ENCODE assay signal across 1 cellular context in the genomic region with DNA sequence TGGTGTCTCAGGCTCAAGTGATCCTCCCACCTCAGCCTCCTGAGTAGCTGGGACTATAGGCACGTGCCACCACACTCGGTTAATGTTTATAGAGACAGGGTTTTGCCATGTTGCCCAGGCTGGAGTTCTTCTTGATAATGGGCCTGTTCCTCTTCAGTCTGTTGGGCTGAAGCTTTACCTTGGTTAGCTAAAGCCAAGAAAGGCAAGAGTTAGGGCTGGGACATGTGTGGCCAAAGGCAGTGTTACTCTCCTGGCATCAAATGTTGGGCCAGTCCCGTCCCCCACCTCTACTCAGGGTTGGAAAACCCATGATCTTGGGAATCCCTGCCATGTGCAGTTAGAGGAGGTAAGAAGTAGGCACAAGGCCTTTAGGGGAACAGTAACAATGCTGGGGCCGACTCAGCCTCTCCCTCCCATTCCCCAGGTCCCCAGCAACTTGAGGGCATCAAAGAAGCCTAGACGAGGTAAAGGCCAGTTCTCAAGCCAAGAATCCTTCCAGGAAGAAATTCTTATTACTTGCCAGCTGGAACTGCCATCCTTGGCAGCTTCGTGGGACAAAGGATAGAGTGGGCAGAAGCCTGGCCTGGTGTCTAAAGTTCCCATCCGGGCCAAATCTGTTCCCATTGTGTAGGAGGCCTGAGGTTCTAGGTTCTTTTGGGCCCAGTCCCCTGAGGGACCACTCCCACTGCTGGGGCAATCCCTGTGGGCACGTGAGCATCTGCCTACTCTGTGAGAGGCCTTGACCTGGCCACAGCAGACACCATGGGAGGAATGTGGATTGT.
TF ChIP-seq lines count a peak whose summit lies in the region.

No MANE protein-coding gene starts in this region.

TF ChIP-seq in K562, 482 proteins besides CTCF, POLR2A, EP300 and RAD21 (continued from another document and continues in another):
- peak; percentile 83; the same call in 1 of the 2 replicates for TF ChIP-seq DLX4 (CRISPR knock-in tag; IDR thresholded peaks at IDR 0.05)
- TF ChIP-seq DMBX1 (CRISPR knock-in tag; IDR thresholded peaks at IDR 0.05; ENCODE audit: borderline replicate concordance): no peak; the same call in 1 of the 2 replicates
- peak; percentile 15; the same call in 1 of the 2 replicates for TF ChIP-seq MED1 (CRISPR knock-in tag; IDR thresholded peaks at IDR 0.05; ENCODE audit: borderline replicate concordance)
- TF ChIP-seq HDGF (IDR thresholded peaks at IDR 0.05): no peak
- TF ChIP-seq, protein P1, sequence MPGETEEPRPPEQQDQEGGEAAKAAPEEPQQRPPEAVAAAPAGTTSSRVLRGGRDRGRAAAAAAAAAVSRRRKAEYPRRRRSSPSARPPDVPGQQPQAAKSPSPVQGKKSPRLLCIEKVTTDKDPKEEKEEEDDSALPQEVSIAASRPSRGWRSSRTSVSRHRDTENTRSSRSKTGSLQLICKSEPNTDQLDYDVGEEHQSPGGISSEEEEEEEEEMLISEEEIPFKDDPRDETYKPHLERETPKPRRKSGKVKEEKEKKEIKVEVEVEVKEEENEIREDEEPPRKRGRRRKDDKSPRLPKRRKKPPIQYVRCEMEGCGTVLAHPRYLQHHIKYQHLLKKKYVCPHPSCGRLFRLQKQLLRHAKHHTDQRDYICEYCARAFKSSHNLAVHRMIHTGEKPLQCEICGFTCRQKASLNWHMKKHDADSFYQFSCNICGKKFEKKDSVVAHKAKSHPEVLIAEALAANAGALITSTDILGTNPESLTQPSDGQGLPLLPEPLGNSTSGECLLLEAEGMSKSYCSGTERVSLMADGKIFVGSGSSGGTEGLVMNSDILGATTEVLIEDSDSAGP (CRISPR knock-in tag; IDR thresholded peaks at IDR 0.05): 0 out of 2 replicates have a peak, but pooled peaks have one; percentile 14
- no peak for TF ChIP-seq BRD9 (IDR thresholded peaks at IDR 0.05; ENCODE audit: low read depth, partially characterized antibody)
- TF ChIP-seq KLF10 (CRISPR knock-in tag; IDR thresholded peaks at IDR 0.05): peak; percentile 69; the same call in 1 of the 2 replicates
- TF ChIP-seq TAL1 (IDR thresholded peaks at IDR 0.05): no peak
- TF ChIP-seq, protein P2, sequence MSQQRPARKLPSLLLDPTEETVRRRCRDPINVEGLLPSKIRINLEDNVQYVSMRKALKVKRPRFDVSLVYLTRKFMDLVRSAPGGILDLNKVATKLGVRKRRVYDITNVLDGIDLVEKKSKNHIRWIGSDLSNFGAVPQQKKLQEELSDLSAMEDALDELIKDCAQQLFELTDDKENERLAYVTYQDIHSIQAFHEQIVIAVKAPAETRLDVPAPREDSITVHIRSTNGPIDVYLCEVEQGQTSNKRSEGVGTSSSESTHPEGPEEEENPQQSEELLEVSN (IDR thresholded peaks at IDR 0.05; ENCODE audit: borderline replicate concordance in 1 of 2, extremely low read depth in 1 of 2, insufficient read depth in 1 of 2, insufficient read length in 1 of 2, low read depth in 1 of 2, low read length in 1 of 2, poor library complexity in 1 of 2, severe bottlenecking in 1 of 2): peak in 1 of 2 experiments; percentile 59
- no peak for TF ChIP-seq STAG1 (CRISPR knock-in tag; IDR thresholded peaks at IDR 0.05; ENCODE audit: borderline replicate concordance)
- TF ChIP-seq MCM2 (IDR thresholded peaks at IDR 0.05; ENCODE audit: low read depth): no peak
- TF ChIP-seq E2F8 (IDR thresholded peaks at IDR 0.05; ENCODE audit: low read depth, partially characterized antibody): peak; percentile 66
- TF ChIP-seq, protein P3, sequence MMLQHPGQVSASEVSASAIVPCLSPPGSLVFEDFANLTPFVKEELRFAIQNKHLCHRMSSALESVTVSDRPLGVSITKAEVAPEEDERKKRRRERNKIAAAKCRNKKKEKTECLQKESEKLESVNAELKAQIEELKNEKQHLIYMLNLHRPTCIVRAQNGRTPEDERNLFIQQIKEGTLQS (IDR thresholded peaks at IDR 0.05): no peak
- TF ChIP-seq, protein P3 (CRISPR knock-in tag; conservative IDR thresholded peaks at IDR 0.05): no peak; the same call in 1 of the 2 replicates
- peak; percentile 22 for TF ChIP-seq RBM39 (optimal IDR thresholded peaks at IDR 0.05; ENCODE audit: low read depth, low read length)
- no peak for TF ChIP-seq COPS2 (conservative IDR thresholded peaks at IDR 0.05)
- TF ChIP-seq, protein P4, sequence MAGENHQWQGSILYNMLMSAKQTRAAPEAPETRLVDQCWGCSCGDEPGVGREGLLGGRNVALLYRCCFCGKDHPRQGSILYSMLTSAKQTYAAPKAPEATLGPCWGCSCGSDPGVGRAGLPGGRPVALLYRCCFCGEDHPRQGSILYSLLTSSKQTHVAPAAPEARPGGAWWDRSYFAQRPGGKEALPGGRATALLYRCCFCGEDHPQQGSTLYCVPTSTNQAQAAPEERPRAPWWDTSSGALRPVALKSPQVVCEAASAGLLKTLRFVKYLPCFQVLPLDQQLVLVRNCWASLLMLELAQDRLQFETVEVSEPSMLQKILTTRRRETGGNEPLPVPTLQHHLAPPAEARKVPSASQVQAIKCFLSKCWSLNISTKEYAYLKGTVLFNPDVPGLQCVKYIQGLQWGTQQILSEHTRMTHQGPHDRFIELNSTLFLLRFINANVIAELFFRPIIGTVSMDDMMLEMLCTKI (IDR thresholded peaks at IDR 0.05; ENCODE audit: partially characterized antibody): no peak
- peak; percentile 84 for TF ChIP-seq SP1 (CRISPR knock-in tag; IDR thresholded peaks at IDR 0.05)
- no peak for TF ChIP-seq U2AF2 (optimal IDR thresholded peaks at IDR 0.05; ENCODE audit: low read depth, low read length)
- TF ChIP-seq ADNP (tag; IDR thresholded peaks at IDR 0.05): no peak
- no peak for TF ChIP-seq ZNF140 (CRISPR knock-in tag; IDR thresholded peaks at IDR 0.05)
- peak; percentile 85 for TF ChIP-seq EWSR1 (IDR thresholded peaks at IDR 0.05; ENCODE audit: borderline replicate concordance, low read depth, partially characterized antibody)
- TF ChIP-seq HNRNPH1 (optimal IDR thresholded peaks at IDR 0.05; ENCODE audit: low read depth, low read length): no peak
- TF ChIP-seq GTF2A2 (tag; IDR thresholded peaks at IDR 0.05): no peak
- no peak for TF ChIP-seq SAFB (IDR thresholded peaks at IDR 0.05; ENCODE audit: borderline replicate concordance, low read depth, low read length)
- TF ChIP-seq ZBTB17 (CRISPR knock-in tag; IDR thresholded peaks at IDR 0.05): no peak
- no peak for TF ChIP-seq SMAD3 (CRISPR knock-in tag; conservative IDR thresholded peaks at IDR 0.05)
- no peak for TF ChIP-seq ZNF778 (CRISPR knock-in tag; IDR thresholded peaks at IDR 0.05)
- TF ChIP-seq ZNF76 (CRISPR knock-in tag; IDR thresholded peaks at IDR 0.05; ENCODE audit: borderline replicate concordance): no peak
- no peak for TF ChIP-seq ZNF384 (IDR thresholded peaks at IDR 0.05; ENCODE audit: low read depth, low read length)
- TF ChIP-seq, protein P5, sequence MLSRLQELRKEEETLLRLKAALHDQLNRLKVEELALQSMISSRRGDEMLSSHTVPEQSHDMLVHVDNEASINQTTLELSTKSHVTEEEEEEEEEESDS (CRISPR knock-in tag; IDR thresholded peaks at IDR 0.05): no peak
- no peak for TF ChIP-seq ZNF507 (tag; conservative IDR thresholded peaks at IDR 0.05)
- no peak for TF ChIP-seq NR2F6 (CRISPR knock-in tag; IDR thresholded peaks at IDR 0.05)
- TF ChIP-seq STAT5A (IDR thresholded peaks at IDR 0.05; ENCODE audit: borderline replicate concordance, low read length): peak; percentile 68
- no peak for TF ChIP-seq GATAD2A (IDR thresholded peaks at IDR 0.05)
- no peak for TF ChIP-seq TEAD2 (tag; IDR thresholded peaks at IDR 0.05)
- TF ChIP-seq PTBP1 (IDR thresholded peaks at IDR 0.05; ENCODE audit: low read depth, low read length): peak; percentile 98
- TF ChIP-seq SLC30A9 (CRISPR knock-in tag; IDR thresholded peaks at IDR 0.05): no peak
- no peak for TF ChIP-seq TAF7 (tag; IDR thresholded peaks at IDR 0.05)
- TF ChIP-seq, protein P6, sequence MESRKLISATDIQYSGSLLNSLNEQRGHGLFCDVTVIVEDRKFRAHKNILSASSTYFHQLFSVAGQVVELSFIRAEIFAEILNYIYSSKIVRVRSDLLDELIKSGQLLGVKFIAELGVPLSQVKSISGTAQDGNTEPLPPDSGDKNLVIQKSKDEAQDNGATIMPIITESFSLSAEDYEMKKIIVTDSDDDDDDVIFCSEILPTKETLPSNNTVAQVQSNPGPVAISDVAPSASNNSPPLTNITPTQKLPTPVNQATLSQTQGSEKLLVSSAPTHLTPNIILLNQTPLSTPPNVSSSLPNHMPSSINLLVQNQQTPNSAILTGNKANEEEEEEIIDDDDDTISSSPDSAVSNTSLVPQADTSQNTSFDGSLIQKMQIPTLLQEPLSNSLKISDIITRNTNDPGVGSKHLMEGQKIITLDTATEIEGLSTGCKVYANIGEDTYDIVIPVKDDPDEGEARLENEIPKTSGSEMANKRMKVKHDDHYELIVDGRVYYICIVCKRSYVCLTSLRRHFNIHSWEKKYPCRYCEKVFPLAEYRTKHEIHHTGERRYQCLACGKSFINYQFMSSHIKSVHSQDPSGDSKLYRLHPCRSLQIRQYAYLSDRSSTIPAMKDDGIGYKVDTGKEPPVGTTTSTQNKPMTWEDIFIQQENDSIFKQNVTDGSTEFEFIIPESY (CRISPR knock-in tag; IDR thresholded peaks at IDR 0.05): no peak
- peak; percentile 3 for TF ChIP-seq RBM22 (IDR thresholded peaks at IDR 0.05; ENCODE audit: low read depth, low read length, poor library complexity, severe bottlenecking)
- TF ChIP-seq SRSF1 (IDR thresholded peaks at IDR 0.05; ENCODE audit: low read depth, low read length): no peak
- TF ChIP-seq NELFE (IDR thresholded peaks at IDR 0.05; ENCODE audit: insufficient read depth, insufficient read length): no peak
- no peak; the same call in 1 of the 2 replicates for TF ChIP-seq GTF2F1 (IDR thresholded peaks at IDR 0.05; ENCODE audit: low read depth, low read length)
- no peak for TF ChIP-seq ZC3H11A (IDR thresholded peaks at IDR 0.05; ENCODE audit: low read depth, low read length)
- TF ChIP-seq NFIC (IDR thresholded peaks at IDR 0.05): peak; percentile 24; the same call in 1 of the 2 replicates
- no peak for TF ChIP-seq CREM (IDR thresholded peaks at IDR 0.05; ENCODE audit: low read depth)
- TF ChIP-seq RFX1 (IDR thresholded peaks at IDR 0.05): no peak; the same call in 1 of the 2 replicates
- no peak for TF ChIP-seq ZNF224 (CRISPR knock-in tag; IDR thresholded peaks at IDR 0.05)
- TF ChIP-seq POU5F1 (IDR thresholded peaks at IDR 0.05; ENCODE audit: borderline replicate concordance, low read depth, low read length, partially characterized antibody): no peak
- TF ChIP-seq SUPT5H (IDR thresholded peaks at IDR 0.05): peak; percentile 98
- no peak for TF ChIP-seq DIDO1 (tag; IDR thresholded peaks at IDR 0.05; ENCODE audit: low read depth)
- peak; percentile 89 for TF ChIP-seq ZNF717 (CRISPR knock-in tag; IDR thresholded peaks at IDR 0.05)
- no peak for TF ChIP-seq POLR3G (IDR thresholded peaks at IDR 0.05; ENCODE audit: extremely low read depth, insufficient read length, insufficient replicate concordance)
- no peak for TF ChIP-seq PYGO2 (tag; IDR thresholded peaks at IDR 0.05)
